ENCODE assay signal across 9 cellular contexts in the genomic region with DNA sequence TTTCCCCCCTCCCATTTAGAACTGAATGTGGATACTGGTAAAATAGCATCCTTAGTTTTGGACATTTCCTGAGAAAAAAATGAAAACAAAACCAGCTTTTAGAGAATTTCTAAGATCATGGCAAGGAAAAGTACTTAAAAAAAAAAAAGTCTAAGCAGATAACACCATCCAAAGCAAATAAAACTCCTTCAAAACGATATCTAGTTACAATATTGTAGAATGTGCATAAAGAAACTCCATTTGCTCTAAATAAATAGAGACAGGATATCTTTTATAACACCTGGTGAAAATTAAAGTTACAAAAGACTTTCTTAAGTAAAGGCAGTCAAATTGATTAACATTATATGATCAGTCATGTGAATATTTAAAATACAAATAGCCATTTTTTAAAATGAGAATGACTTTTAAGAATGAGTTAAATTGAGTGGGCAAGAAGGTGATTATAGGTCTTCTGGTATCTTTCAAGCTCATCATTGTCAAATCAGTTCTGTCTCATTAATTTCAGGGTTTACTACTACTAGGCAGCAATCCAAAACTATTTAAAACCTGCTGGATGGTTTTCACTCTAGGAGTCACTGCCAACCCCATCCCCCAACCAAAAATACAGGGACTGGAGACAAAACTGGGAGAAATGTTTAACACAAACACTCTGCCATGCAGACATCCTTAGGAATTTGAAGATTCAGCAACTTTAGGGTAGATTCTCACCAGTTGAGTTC.
DNase-seq lines count a peak whose midpoint lies in the region; ATAC-seq and TF ChIP-seq lines count a peak whose summit lies in the region.
"Had no signal": no experiment of that assay in that cellular context is flagged by ENCODE, and none has a peak within 500 bp of the region (broad histone marks: within the 10 kb centered on the region; RNA-seq: fewer than 3 reads in every experiment).

No MANE protein-coding gene starts in this region.

- no peak for TF ChIP-seq CTCF in PC-3 (conservative IDR thresholded peaks at IDR 0.05; ENCODE audit: low read depth, low read length)

- CTCF ChIA-PET in HEK293T (lab: Yijun Ruan, JAX) (interaction anchor here (2.8 kb wide), 1 partner anchor 9 kb away, joined by 10 read pairs; no protein-coding TSS in a partner anchor), PC-3 (lab: Charles Lee) (interaction anchor here (1.0 kb wide), 1 partner anchor 42 kb away, joined by 3 read pairs; no protein-coding TSS in a partner anchor)

- no peaks in the 10 kb centered on the region for H4K20me1 ChIP-seq in BLaER1
- H4K20me1 ChIP-seq in PC-3 (ENCODE audit: low read length) = no peaks in the 10 kb centered on the region

- H3K9me2 ChIP-seq in PC-3 (replicated peaks; ENCODE audit: low read length) = no peaks in the 10 kb centered on the region

- ATAC-seq in PC-3 = no peak

- POLR2A ChIA-PET in HEK293T (lab: Yijun Ruan, JAX) = no interaction called here
- POLR2A ChIA-PET in PC-3 (lab: Charles Lee; ENCODE audit: unreplicated experiment) = no interaction called here

- H3K9ac ChIP-seq in BLaER1 = no peak overlapping the region
- H3K9ac ChIP-seq in PC-3 (ENCODE audit: low read length) = no peak overlapping the region

- H3K27ac ChIP-seq in BLaER1 (no peak overlapping the region), PC-3 (ENCODE audit: low read length) (no peak overlapping the region)

- no peaks in the 10 kb centered on the region for H3K27me3 ChIP-seq in BLaER1
- no peaks in the 10 kb centered on the region for H3K27me3 ChIP-seq in PC-3 (ENCODE audit: low read length)

- no peaks in the 10 kb centered on the region for H3F3A ChIP-seq in PC-3 (ENCODE audit: low read length, unreplicated experiment)

- H3K79me2 ChIP-seq in PC-3 (ENCODE audit: low read length) = no peaks in the 10 kb centered on the region

- H3K4me1 ChIP-seq in BLaER1 (peaks cover 27% of the 10 kb centered on the region), PC-3 (ENCODE audit: insufficient read depth, low read length) (peaks cover 19% of the 10 kb centered on the region)

- H3K4me2 ChIP-seq in BLaER1 (peak overlapping the region; percentile 51), PC-3 (ENCODE audit: low read length) (no peak overlapping the region)

- H3K9me3 ChIP-seq in BLaER1 (no peaks in the 10 kb centered on the region), PC-3 (ENCODE audit: low read length) (no peaks in the 10 kb centered on the region)

- intact Hi-C loops in PC-3 (cut with micrococcal nuclease) = loop anchor here (5.0 kb wide), 1 partner anchor 136 kb away; no protein-coding TSS in a partner anchor

- DNase-seq in HEK293T (ENCODE audit: extremely low spot score) (peak; percentile 9), PC-3 (peak; percentile 28), kidney glomerular epithelial cell (lab: John Stamatoyannopoulos, UW) (peak; percentile 56), NCI-H187 treated with DMSO at 0.1 percent for 48 hours (lab: John Stamatoyannopoulos, UW) (no peak), NOMO-1 (lab: John Stamatoyannopoulos, UW; ENCODE audit: unreplicated experiment in 2 of 2) (no peak), NCI-H510A (lab: John Stamatoyannopoulos, UW) (no peak), COLO829 (ENCODE audit: low spot score) (no peak)
- DNase-seq: activated CD8-positive, alpha-beta memory T cell treated with anti-CD3 and anti-CD28 coated beads, Interleukin-2, amount 50 U/mL, for 48 hours had no signal

- BruUV-seq in PC-3 (replicated peaks; lab: Mats Ljungman, UMichigan) = no TSS peak

- H2AFZ ChIP-seq in PC-3 (ENCODE audit: low read length) = no peak overlapping the region

- H3K36me3 ChIP-seq in BLaER1 (no peaks in the 10 kb centered on the region), PC-3 (ENCODE audit: low read depth, low read length) (no peaks in the 10 kb centered on the region)

- H3K4me3 ChIP-seq in BLaER1 (no peak overlapping the region), PC-3 (ENCODE audit: low read length) (no peak overlapping the region)

TF ChIP-seq in HEK293T, 16 proteins besides CTCF, POLR2A, EP300 and RAD21:
- TF ChIP-seq, protein P1, sequence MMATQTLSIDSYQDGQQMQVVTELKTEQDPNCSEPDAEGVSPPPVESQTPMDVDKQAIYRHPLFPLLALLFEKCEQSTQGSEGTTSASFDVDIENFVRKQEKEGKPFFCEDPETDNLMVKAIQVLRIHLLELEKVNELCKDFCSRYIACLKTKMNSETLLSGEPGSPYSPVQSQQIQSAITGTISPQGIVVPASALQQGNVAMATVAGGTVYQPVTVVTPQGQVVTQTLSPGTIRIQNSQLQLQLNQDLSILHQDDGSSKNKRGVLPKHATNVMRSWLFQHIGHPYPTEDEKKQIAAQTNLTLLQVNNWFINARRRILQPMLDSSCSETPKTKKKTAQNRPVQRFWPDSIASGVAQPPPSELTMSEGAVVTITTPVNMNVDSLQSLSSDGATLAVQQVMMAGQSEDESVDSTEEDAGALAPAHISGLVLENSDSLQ (IDR thresholded peaks at IDR 0.05) = peak; percentile 27; the same call in 1 of the 2 replicates
- TF ChIP-seq TARDBP (IDR thresholded peaks at IDR 0.05) = no peak

Comparison
In these comparisons a context has a peak if more than half of its experiments do, and no peak if none do; other contexts are left out.
1. DNase-seq: peak in HEK293T (single experiment), PC-3 (single experiment) and kidney glomerular epithelial cell (single experiment); none in NCI-H187 treated with DMSO at 0.1 percent for 48 hours (single experiment), NOMO-1 (0 of 2), NCI-H510A (single experiment) and COLO829 (single experiment).